Comparison of ENCODE assay signal across 9 cellular contexts in genomic region chr9:129278391-129279237, GRCh38.
A peak's percentile ranks its signal among the peaks of the same experiment; 100 is the strongest.
DNase-seq lines count a peak whose midpoint lies in the region; ATAC-seq and TF ChIP-seq lines count a peak whose summit lies in the region.
"Had no signal": no experiment of that assay in that cellular context is flagged by ENCODE, and none has a peak within 500 bp of the region (broad histone marks: within the 10 kb centered on the region; RNA-seq: fewer than 3 reads in every experiment).

No MANE protein-coding gene starts in this region.

- H3K27me3 ChIP-seq in H7 (ENCODE audit: control insufficient read depth, insufficient read depth, low read length) (no peaks in the 10 kb centered on the region), skeletal muscle satellite cell (ENCODE audit: control insufficient read depth, insufficient read depth, low read length) (peaks cover 17% of the 10 kb centered on the region)

- H3K9me3 ChIP-seq in skeletal muscle satellite cell (replicated peaks; ENCODE audit: low read length): no peaks in the 10 kb centered on the region
- H3K9me3 ChIP-seq: psoas muscle had no signal

- no peak for TF ChIP-seq CTCF in epithelial cell of esophagus (IDR thresholded peaks at IDR 0.05; ENCODE audit: insufficient read depth, low read depth, low read length, missing control alignments)

- H3K4me3 ChIP-seq in H7 (ENCODE audit: insufficient read depth, low read depth, low read length) (no peak overlapping the region), epithelial cell of esophagus (ENCODE audit: low read length) (no peak overlapping the region), skeletal muscle satellite cell (ENCODE audit: low read length) (no peak overlapping the region)
- H3K4me3 ChIP-seq: psoas muscle had no signal

- H3K4me1 ChIP-seq in skeletal muscle satellite cell (ENCODE audit: control insufficient read depth, insufficient read depth, low read length): peaks cover 11% of the 10 kb centered on the region
- H3K4me1 ChIP-seq: psoas muscle had no signal

- H3K4me2 ChIP-seq in skeletal muscle satellite cell (ENCODE audit: low read length): peak overlapping the region; percentile 38

- no peak overlapping the region for H3K9ac ChIP-seq in skeletal muscle satellite cell (ENCODE audit: low read depth, low read length)

- ATAC-seq in GM18519 (IDR thresholded peaks at IDR 0.05; ENCODE audit: low FRiP score, unreplicated experiment): no peak
- ATAC-seq: psoas muscle had no signal

- DNase-seq in H7 (peak; percentile 88), NCI-H226 (peak; percentile 33), epithelial cell of esophagus (ENCODE audit: low read depth) (peak; percentile 96), GOT3 (lab: John Stamatoyannopoulos, UW) (no peak), cerebellar cortex (ENCODE audit: low spot score) (no peak)
- no peak for DNase-seq in central memory CD4-positive, alpha-beta T cell

- H3K36me3 ChIP-seq in H7 (replicated peaks; ENCODE audit: control insufficient read depth, insufficient read depth, low read length) (no peaks in the 10 kb centered on the region), skeletal muscle satellite cell (ENCODE audit: insufficient read depth, low read length) (no peaks in the 10 kb centered on the region)

Comparison
In these comparisons a context has a peak if more than half of its experiments do, and no peak if none do; other contexts are left out.
1. DNase-seq: peak in H7 (single experiment), NCI-H226 (single experiment) and epithelial cell of esophagus (single experiment); none in central memory CD4-positive, alpha-beta T cell (single experiment), GOT3 (single experiment) and cerebellar cortex (single experiment).